1 cellular context compared by ENCODE assay signal in the genomic region with DNA sequence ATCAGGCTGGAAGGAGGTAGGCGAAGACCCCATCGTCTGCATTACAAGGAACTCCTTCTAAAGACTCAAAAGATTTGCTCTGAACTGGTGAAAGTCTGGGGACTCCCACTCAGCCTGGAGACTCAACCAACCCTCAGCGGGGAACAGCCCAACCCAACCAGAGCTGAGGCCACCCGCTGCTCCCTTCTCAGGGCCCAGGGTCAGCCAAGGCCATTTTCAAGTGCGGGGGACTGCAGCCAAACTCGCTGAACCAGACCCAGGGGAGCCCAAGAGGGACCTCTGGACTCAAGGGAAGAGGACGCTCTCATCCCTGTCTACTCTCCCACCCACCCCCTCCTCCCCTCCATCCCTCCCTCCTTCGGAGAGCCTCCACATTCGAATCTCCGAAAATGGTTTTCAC.
TF ChIP-seq lines count a peak whose summit lies in the region.

No MANE protein-coding gene starts in this region.

TF ChIP-seq in GM23338, 12 proteins besides CTCF, POLR2A, EP300 and RAD21 (continued from another document):
- TF ChIP-seq STAT1 (IDR thresholded peaks at IDR 0.05; ENCODE audit: unreplicated experiment) (no peak), NANOG (IDR thresholded peaks at IDR 0.05; ENCODE audit: borderline replicate concordance) (no peak)
- TF ChIP-seq, protein P1, sequence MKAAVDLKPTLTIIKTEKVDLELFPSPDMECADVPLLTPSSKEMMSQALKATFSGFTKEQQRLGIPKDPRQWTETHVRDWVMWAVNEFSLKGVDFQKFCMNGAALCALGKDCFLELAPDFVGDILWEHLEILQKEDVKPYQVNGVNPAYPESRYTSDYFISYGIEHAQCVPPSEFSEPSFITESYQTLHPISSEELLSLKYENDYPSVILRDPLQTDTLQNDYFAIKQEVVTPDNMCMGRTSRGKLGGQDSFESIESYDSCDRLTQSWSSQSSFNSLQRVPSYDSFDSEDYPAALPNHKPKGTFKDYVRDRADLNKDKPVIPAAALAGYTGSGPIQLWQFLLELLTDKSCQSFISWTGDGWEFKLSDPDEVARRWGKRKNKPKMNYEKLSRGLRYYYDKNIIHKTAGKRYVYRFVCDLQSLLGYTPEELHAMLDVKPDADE (IDR thresholded peaks at IDR 0.05) = no peak
- TF ChIP-seq, protein P2, sequence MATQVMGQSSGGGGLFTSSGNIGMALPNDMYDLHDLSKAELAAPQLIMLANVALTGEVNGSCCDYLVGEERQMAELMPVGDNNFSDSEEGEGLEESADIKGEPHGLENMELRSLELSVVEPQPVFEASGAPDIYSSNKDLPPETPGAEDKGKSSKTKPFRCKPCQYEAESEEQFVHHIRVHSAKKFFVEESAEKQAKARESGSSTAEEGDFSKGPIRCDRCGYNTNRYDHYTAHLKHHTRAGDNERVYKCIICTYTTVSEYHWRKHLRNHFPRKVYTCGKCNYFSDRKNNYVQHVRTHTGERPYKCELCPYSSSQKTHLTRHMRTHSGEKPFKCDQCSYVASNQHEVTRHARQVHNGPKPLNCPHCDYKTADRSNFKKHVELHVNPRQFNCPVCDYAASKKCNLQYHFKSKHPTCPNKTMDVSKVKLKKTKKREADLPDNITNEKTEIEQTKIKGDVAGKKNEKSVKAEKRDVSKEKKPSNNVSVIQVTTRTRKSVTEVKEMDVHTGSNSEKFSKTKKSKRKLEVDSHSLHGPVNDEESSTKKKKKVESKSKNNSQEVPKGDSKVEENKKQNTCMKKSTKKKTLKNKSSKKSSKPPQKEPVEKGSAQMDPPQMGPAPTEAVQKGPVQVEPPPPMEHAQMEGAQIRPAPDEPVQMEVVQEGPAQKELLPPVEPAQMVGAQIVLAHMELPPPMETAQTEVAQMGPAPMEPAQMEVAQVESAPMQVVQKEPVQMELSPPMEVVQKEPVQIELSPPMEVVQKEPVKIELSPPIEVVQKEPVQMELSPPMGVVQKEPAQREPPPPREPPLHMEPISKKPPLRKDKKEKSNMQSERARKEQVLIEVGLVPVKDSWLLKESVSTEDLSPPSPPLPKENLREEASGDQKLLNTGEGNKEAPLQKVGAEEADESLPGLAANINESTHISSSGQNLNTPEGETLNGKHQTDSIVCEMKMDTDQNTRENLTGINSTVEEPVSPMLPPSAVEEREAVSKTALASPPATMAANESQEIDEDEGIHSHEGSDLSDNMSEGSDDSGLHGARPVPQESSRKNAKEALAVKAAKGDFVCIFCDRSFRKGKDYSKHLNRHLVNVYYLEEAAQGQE (IDR thresholded peaks at IDR 0.05; ENCODE audit: unreplicated experiment) = no peak
